1 cellular context compared by ENCODE assay signal in the genomic region with DNA sequence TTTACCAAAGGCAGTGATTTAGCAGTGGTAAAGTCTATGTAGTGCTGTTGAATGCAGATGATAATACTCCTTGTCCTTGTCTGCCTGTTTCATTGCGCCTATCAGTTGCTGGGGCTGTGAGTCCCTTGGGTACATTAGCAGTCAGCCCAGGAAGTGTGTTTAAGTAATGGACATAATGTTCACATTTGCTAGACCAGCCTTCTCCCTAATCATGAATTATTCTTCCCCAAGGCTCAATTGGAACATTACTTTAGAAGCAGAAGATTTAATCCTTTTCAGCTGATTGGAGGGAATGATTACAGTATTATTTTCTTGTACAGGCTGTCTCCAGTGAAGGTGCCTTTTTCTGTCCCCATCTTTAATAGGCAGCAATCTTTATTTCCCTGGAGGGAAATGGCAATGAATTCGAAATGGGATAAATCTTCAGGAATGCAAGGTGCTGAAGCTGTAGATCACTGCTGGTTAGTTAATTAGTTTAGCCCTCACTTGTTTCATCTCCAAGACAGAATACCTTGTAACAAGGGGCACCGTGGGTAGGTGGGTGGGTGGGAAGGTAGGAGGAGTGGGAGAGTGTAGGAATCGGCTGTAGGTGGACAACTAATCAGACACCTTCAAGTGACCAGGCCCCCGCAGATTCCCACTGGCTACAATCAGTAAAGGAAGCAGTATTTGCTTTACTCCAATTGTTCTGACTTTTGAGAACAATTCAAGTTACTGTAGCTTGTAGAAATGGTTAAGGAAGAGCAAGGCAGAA.
TF ChIP-seq lines count a peak whose summit lies in the region.

No MANE protein-coding gene starts in this region.

TF ChIP-seq in GM23338, 12 proteins besides CTCF, POLR2A, EP300 and RAD21 (continued from another document):
- TF ChIP-seq, protein P1, sequence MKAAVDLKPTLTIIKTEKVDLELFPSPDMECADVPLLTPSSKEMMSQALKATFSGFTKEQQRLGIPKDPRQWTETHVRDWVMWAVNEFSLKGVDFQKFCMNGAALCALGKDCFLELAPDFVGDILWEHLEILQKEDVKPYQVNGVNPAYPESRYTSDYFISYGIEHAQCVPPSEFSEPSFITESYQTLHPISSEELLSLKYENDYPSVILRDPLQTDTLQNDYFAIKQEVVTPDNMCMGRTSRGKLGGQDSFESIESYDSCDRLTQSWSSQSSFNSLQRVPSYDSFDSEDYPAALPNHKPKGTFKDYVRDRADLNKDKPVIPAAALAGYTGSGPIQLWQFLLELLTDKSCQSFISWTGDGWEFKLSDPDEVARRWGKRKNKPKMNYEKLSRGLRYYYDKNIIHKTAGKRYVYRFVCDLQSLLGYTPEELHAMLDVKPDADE (IDR thresholded peaks at IDR 0.05), result no peak
- TF ChIP-seq EZH2phosphoT487 (IDR thresholded peaks at IDR 0.05; ENCODE audit: unreplicated experiment) (no peak), NANOG (IDR thresholded peaks at IDR 0.05; ENCODE audit: borderline replicate concordance) (no peak)
- TF ChIP-seq, protein P2, sequence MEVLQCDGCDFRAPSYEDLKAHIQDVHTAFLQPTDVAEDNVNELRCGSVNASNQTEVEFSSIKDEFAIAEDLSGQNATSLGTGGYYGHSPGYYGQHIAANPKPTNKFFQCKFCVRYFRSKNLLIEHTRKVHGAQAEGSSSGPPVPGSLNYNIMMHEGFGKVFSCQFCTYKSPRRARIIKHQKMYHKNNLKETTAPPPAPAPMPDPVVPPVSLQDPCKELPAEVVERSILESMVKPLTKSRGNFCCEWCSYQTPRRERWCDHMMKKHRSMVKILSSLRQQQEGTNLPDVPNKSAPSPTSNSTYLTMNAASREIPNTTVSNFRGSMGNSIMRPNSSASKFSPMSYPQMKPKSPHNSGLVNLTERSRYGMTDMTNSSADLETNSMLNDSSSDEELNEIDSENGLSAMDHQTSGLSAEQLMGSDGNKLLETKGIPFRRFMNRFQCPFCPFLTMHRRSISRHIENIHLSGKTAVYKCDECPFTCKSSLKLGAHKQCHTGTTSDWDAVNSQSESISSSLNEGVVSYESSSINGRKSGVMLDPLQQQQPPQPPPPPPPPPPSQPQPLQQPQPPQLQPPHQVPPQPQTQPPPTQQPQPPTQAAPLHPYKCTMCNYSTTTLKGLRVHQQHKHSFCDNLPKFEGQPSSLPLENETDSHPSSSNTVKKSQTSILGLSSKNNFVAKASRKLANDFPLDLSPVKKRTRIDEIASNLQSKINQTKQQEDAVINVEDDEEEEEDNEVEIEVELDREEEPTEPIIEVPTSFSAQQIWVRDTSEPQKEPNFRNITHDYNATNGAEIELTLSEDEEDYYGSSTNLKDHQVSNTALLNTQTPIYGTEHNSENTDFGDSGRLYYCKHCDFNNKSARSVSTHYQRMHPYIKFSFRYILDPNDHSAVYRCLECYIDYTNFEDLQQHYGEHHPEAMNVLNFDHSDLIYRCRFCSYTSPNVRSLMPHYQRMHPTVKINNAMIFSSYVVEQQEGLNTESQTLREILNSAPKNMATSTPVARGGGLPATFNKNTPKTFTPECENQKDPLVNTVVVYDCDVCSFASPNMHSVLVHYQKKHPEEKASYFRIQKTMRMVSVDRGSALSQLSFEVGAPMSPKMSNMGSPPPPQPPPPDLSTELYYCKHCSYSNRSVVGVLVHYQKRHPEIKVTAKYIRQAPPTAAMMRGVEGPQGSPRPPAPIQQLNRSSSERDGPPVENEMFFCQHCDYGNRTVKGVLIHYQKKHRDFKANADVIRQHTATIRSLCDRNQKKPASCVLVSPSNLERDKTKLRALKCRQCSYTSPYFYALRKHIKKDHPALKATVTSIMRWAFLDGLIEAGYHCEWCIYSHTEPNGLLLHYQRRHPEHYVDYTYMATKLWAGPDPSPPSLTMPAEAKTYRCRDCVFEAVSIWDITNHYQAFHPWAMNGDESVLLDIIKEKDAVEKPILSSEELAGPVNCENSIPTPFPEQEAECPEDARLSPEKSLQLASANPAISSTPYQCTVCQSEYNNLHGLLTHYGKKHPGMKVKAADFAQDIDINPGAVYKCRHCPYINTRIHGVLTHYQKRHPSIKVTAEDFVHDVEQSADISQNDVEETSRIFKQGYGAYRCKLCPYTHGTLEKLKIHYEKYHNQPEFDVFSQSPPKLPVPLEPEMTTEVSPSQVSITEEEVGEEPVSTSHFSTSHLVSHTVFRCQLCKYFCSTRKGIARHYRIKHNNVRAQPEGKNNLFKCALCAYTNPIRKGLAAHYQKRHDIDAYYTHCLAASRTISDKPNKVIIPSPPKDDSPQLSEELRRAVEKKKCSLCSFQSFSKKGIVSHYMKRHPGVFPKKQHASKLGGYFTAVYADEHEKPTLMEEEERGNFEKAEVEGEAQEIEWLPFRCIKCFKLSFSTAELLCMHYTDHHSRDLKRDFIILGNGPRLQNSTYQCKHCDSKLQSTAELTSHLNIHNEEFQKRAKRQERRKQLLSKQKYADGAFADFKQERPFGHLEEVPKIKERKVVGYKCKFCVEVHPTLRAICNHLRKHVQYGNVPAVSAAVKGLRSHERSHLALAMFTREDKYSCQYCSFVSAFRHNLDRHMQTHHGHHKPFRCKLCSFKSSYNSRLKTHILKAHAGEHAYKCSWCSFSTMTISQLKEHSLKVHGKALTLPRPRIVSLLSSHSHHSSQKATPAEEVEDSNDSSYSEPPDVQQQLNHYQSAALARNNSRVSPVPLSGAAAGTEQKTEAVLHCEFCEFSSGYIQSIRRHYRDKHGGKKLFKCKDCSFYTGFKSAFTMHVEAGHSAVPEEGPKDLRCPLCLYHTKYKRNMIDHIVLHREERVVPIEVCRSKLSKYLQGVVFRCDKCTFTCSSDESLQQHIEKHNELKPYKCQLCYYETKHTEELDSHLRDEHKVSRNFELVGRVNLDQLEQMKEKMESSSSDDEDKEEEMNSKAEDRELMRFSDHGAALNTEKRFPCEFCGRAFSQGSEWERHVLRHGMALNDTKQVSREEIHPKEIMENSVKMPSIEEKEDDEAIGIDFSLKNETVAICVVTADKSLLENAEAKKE (CRISPR knock-in tag; IDR thresholded peaks at IDR 0.05), result no peak
- TF ChIP-seq, protein P3, sequence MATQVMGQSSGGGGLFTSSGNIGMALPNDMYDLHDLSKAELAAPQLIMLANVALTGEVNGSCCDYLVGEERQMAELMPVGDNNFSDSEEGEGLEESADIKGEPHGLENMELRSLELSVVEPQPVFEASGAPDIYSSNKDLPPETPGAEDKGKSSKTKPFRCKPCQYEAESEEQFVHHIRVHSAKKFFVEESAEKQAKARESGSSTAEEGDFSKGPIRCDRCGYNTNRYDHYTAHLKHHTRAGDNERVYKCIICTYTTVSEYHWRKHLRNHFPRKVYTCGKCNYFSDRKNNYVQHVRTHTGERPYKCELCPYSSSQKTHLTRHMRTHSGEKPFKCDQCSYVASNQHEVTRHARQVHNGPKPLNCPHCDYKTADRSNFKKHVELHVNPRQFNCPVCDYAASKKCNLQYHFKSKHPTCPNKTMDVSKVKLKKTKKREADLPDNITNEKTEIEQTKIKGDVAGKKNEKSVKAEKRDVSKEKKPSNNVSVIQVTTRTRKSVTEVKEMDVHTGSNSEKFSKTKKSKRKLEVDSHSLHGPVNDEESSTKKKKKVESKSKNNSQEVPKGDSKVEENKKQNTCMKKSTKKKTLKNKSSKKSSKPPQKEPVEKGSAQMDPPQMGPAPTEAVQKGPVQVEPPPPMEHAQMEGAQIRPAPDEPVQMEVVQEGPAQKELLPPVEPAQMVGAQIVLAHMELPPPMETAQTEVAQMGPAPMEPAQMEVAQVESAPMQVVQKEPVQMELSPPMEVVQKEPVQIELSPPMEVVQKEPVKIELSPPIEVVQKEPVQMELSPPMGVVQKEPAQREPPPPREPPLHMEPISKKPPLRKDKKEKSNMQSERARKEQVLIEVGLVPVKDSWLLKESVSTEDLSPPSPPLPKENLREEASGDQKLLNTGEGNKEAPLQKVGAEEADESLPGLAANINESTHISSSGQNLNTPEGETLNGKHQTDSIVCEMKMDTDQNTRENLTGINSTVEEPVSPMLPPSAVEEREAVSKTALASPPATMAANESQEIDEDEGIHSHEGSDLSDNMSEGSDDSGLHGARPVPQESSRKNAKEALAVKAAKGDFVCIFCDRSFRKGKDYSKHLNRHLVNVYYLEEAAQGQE (IDR thresholded peaks at IDR 0.05; ENCODE audit: unreplicated experiment), result no peak
